9 cellular contexts compared by ENCODE assay signal in the genomic region with DNA sequence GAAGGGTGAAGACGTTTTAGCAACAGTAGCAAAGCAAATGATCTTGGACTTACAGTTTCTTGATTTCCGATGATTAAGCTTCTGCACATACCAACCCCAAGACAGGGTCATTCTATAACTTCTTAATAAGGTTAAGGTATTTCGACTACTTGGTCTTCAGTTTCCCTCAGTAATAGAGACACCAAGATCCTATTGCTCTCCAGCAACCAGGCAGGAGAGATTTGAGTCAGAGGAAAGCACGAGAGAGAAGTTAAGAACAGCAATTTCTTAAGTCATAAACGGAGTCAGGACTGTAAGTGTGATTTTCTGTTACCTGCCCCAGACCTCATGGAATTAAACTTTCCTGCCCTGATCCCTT.
DNase-seq lines count a peak whose midpoint lies in the region; ATAC-seq and TF ChIP-seq lines count a peak whose summit lies in the region.
"Had no signal": no experiment of that assay in that cellular context is flagged by ENCODE, and none has a peak within 500 bp of the region (broad histone marks: within the 10 kb centered on the region; RNA-seq: fewer than 3 reads in every experiment).

No MANE protein-coding gene starts in this region.

- peaks cover 15% of the 10 kb centered on the region for H3K4me1 ChIP-seq in muscle layer of colon (ENCODE audit: insufficient read depth, low read length)

- in situ Hi-C loops in GM13977 (cut with MboI; ENCODE audit: low pct_unique_long_range_greater_than_20kb, low sequenced_read_pairs, unreplicated experiment): loop anchor here (5.0 to 25.0 kb wide), 3 partner anchors 372 to 877 kb away; partner anchors contain the start of gene FOXN3

- H3K4me1 Mint-ChIP-seq in T-helper 17 cell: peaks cover 5% of the 10 kb centered on the region

- no peaks in the 10 kb centered on the region for H3K9me3 ChIP-seq in T-helper 17 cell (ENCODE audit: control insufficient read depth, low read length, poor library complexity, severe bottlenecking)
- no peaks in the 10 kb centered on the region for H3K9me3 ChIP-seq in muscle layer of colon (ENCODE audit: low read length)

- no peak for TF ChIP-seq CTCF in GM10248 (IDR thresholded peaks at IDR 0.05; ENCODE audit: control extremely low read depth, extremely low read depth, low read depth, missing control alignments)
- no peak for TF ChIP-seq CTCF in GM13977 (IDR thresholded peaks at IDR 0.05; ENCODE audit: extremely low read depth, insufficient read depth, missing control alignments)

- no peaks in the 10 kb centered on the region for H3K27me3 ChIP-seq in muscle layer of colon (ENCODE audit: control insufficient read depth in 1 of 2, insufficient read depth in 2 of 2, low read length in 2 of 2)

- peak overlapping the region; percentile 41 for H3K27ac Mint-ChIP-seq in T-helper 17 cell
- H3K27ac Mint-ChIP-seq: activated CD4-positive, alpha-beta T cell treated with anti-CD3 and anti-CD28 coated beads, Interleukin-2, amount 10 ng/mL, durations not matched to agents 24 days and 14 days had no signal

- ATAC-seq in GM21717 (IDR thresholded peaks at IDR 0.05; ENCODE audit: unreplicated experiment): peak; percentile 39
- no peak for ATAC-seq in T-helper 17 cell
- ATAC-seq in GM21367 (IDR thresholded peaks at IDR 0.05; ENCODE audit: unreplicated experiment): no peak

- H3K36me3 ChIP-seq in muscle layer of colon (ENCODE audit: insufficient read depth, low read length): no peaks in the 10 kb centered on the region

- DNase-seq in AG08395 (ENCODE audit: low spot score): peak; percentile 12
- DNase-seq in T-helper 17 cell: no peak
- no peak for DNase-seq in NCI-H1105 treated with DMSO at 0.1 percent for 48 hours (lab: John Stamatoyannopoulos, UW)
- DNase-seq in GM10248 (ENCODE audit: extremely low spot score): no peak
- DNase-seq in GM13977 (ENCODE audit: low spot score): no peak

- H3K9ac ChIP-seq in muscle layer of colon (ENCODE audit: low read length): no peak overlapping the region

- H3K27ac ChIP-seq in muscle layer of colon (ENCODE audit: low read depth, low read length): peak overlapping the region; percentile 57

- no peak overlapping the region for H3K4me3 Mint-ChIP-seq in T-helper 17 cell

- H3K4me3 ChIP-seq in muscle layer of colon (ENCODE audit: low read depth in 1 of 2, low read length in 2 of 2): peak overlapping the region; percentile 45 to 56

- H3K27me3 Mint-ChIP-seq in T-helper 17 cell: peaks cover 43% of the 10 kb centered on the region

- peaks cover 5% of the 10 kb centered on the region for H3K36me3 Mint-ChIP-seq in T-helper 17 cell (ENCODE audit: low read depth)

- POLR2A ChIA-PET in GM10248 (lab: Yijun Ruan, JAX): no interaction called here

- CTCF ChIA-PET in GM10248 (lab: Yijun Ruan, JAX): interaction anchor here (0.9 to 4.4 kb wide), 13 partner anchors 10 to 1195 kb away, joined by 3 to 25 read pairs (median 5); no protein-coding TSS in a partner anchor
